1 cellular context compared by ENCODE assay signal in genomic region chr11:69446108-69446507, GRCh38.
TF ChIP-seq lines count a peak whose summit lies in the region.

No MANE protein-coding gene starts in this region.

TF ChIP-seq in H1, 55 proteins besides CTCF, POLR2A, EP300 and RAD21 (continued from another document):
- TF ChIP-seq ASH2L (IDR thresholded peaks at IDR 0.05; ENCODE audit: low read length) (no peak), SRF (IDR thresholded peaks at IDR 0.05; ENCODE audit: low read depth, low read length) (no peak), BCL11A (IDR thresholded peaks at IDR 0.05; ENCODE audit: low read depth in 2 of 2, low read length in 2 of 2) (no peak), SP4 (IDR thresholded peaks at IDR 0.05; ENCODE audit: low read length) (no peak), YY1 (IDR thresholded peaks at IDR 0.05; ENCODE audit: low read depth, low read length) (no peak), BACH1 (IDR thresholded peaks at IDR 0.05; ENCODE audit: low read length) (no peak), SIRT6 (IDR thresholded peaks at IDR 0.05; ENCODE audit: low read length) (no peak)
